ENCODE assay signal across 18 cellular contexts in the genomic region with DNA sequence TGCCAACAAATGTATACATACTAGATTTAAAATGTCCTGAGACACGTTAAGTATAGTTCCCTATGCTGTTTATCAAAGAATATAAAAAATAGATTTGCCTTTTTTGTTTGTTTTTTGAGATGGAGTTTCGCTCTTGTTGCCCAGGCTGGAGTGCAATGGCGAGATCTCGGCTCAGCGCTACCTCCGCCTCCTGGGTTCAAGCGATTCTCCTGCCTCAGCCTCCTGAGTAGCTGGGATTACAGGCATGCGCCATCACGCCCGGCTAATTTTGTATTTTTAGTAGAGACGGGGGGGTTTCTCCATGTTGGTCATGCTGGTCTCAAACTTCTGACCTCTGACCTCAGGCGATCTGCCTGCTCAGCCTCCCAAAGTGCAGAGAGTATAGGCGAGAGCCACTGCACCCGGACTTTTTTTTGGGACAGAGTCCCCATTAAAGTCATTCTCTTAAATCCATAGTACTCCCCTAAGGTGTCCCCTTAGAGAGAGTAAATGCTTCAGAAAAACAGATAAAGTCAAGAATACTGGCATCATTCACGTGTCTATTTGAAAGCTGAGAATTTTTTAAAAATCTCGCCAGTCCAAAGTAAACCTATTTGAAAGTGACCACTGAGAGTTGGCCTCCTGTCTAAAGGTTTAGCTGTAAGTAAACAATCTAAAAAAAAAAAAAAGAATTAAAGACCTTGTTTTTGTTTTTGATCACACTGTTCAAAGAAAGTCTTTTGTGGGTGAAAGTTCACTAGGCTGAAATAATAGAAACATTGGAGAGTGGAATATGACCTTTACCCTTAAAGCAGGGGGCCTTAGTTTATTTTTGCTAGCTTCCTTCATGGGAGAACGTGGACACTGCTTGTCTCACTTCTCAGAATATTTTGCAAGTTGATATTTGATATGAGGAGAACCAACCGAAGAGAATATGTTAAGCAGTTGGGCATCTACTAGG.
"Had no signal": no experiment of that assay in that cellular context is flagged by ENCODE, and none has a peak within 500 bp of the region (broad histone marks: within the 10 kb centered on the region; RNA-seq: fewer than 3 reads in every experiment).

No MANE protein-coding gene starts in this region.

- H3K27me3 ChIP-seq: body of pancreas had no signal

- H3K27ac ChIP-seq: body of pancreas had no signal

- DNase-seq: activated CD4-positive, alpha-beta T cell treated with anti-CD3 and anti-CD28 coated beads for 4 hours; activated CD4-positive, alpha-beta T cell treated with anti-CD3 and anti-CD28 coated beads, Interleukin-2, amount 50 U/mL, for 4 hours; activated CD8-positive, alpha-beta memory T cell treated with anti-CD3 and anti-CD28 coated beads, Interleukin-2, amount 10 ng/mL, durations not matched to agents 7 days and 5 days; activated effector memory CD4-positive, alpha-beta T cell treated with Interleukin-2 at 50 U/mL for 16 hours; activated naive CD4-positive, alpha-beta T cell; activated T-cell treated with anti-CD3 and anti-CD28 coated beads, Interleukin-2, amount 50 U/mL, for 24 hours; aorta; body of pancreas; Karpas-422; MM.1S; NCI-H1105 treated with DMSO at 0.1 percent for 48 hours; NCI-H1436 treated with DMSO at 0.1 percent for 48 hours; NCI-H187; NCI-H2081; NCI-H446; NCI-H524; SHP77 treated with DMSO at 0.1 percent for 48 hours had no signal

- ATAC-seq: activated CD4-positive, CD25-positive, alpha-beta regulatory T cell treated with anti-CD3 and anti-CD28 coated beads, Interleukin-2, amount 50 U/mL, for 24 hours; activated CD8-positive, alpha-beta memory T cell treated with anti-CD3 and anti-CD28 coated beads, Interleukin-2, amount 10 ng/mL, durations not matched to agents 7 days and 5 days; body of pancreas had no signal

- H3K9me3 ChIP-seq: body of pancreas had no signal

- H3K4me3 ChIP-seq: body of pancreas had no signal
